14 cellular contexts compared by ENCODE assay signal in genomic region chr9:109730228-109730627, GRCh38. TPM values are rescaled to one million over a fixed set of nuclear protein-coding genes. Genes with fewer than 3 reads are reported as not detected.
A peak's percentile ranks its signal among the peaks of the same experiment; 100 is the strongest.
DNase-seq lines count a peak whose midpoint lies in the region; ATAC-seq and TF ChIP-seq lines count a peak whose summit lies in the region.
"Had no signal": no experiment of that assay in that cellular context is flagged by ENCODE, and none has a peak within 500 bp of the region (broad histone marks: within the 10 kb centered on the region; RNA-seq: fewer than 3 reads in every experiment).

No MANE protein-coding gene starts in this region.

- ATAC-seq in HG02623 (IDR thresholded peaks at IDR 0.05; ENCODE audit: unreplicated experiment) (no peak), HG03280 (IDR thresholded peaks at IDR 0.05; ENCODE audit: unreplicated experiment) (no peak)
- ATAC-seq: activated CD4-positive, CD25-positive, alpha-beta regulatory T cell treated with anti-CD3 and anti-CD28 coated beads, Interleukin-2, amount 50 U/mL, for 24 hours; sciatic nerve; stimulated activated naive B cell treated with anti-CD40 and anti-IgM and Interleukin-4, amounts not matched to agents 10 μg/mL and 1 μg/mL and 100 μg/mL, for 72 hours had no signal

- no peaks in the 10 kb centered on the region for H3K36me3 Mint-ChIP-seq in MCF 10A (ENCODE audit: insufficient read depth, unreplicated experiment)
- H3K36me3 Mint-ChIP-seq: CD4-positive, CD25-positive, alpha-beta regulatory T cell; stimulated activated naive B cell treated with anti-CD40 and anti-IgM and Interleukin-4, amounts not matched to agents 10 μg/mL and 1 μg/mL and 100 μg/mL, for 72 hours had no signal

- BruUV-seq in MCF 10A (replicated peaks; lab: Mats Ljungman, UMichigan): no TSS peak

- DNase-seq in HEK293T (ENCODE audit: extremely low spot score): no peak
- peak; percentile 39 for DNase-seq in NCI-H2081 treated with DMSO at 0.1 percent for 48 hours (lab: John Stamatoyannopoulos, UW)
- peak; percentile 98 for DNase-seq in MCF 10A (ENCODE audit: unreplicated experiment)
- peak; percentile 89 for DNase-seq in renal cortical epithelial cell (ENCODE audit: low read depth)
- DNase-seq in HCEC 1CT: no peak
- DNase-seq: activated CD8-positive, alpha-beta memory T cell treated with anti-CD3 and anti-CD28 coated beads, Interleukin-2, amount 50 U/mL, for 4 hours; CD4-positive, CD25-positive, alpha-beta regulatory T cell; stimulated activated CD4-positive, alpha-beta T cell treated with anti-CD3 and anti-CD28 coated beads, Interleukin-4, amount 100 ng/mL, for 4 hours; stimulated activated naive B cell treated with anti-CD40 and anti-IgM and Interleukin-4, amounts not matched to agents 10 μg/mL and 1 μg/mL and 100 μg/mL, for 72 hours; T-helper 1 cell had no signal

- peaks cover 38% of the 10 kb centered on the region for H3K4me1 Mint-ChIP-seq in MCF 10A (ENCODE audit: insufficient read depth, unreplicated experiment)
- H3K4me1 Mint-ChIP-seq: CD4-positive, CD25-positive, alpha-beta regulatory T cell; stimulated activated naive B cell treated with anti-CD40 and anti-IgM and Interleukin-4, amounts not matched to agents 10 μg/mL and 1 μg/mL and 100 μg/mL, for 72 hours had no signal

- no peak overlapping the region for H3K27ac Mint-ChIP-seq in MCF 10A (ENCODE audit: low read depth, unreplicated experiment)
- H3K27ac Mint-ChIP-seq: CD4-positive, CD25-positive, alpha-beta regulatory T cell; stimulated activated naive B cell treated with anti-CD40 and anti-IgM and Interleukin-4, amounts not matched to agents 10 μg/mL and 1 μg/mL and 100 μg/mL, for 72 hours had no signal

- intact Hi-C loops in MCF 10A (cut with micrococcal nuclease): no loop called here

- POLR2A ChIA-PET in HEK293T (lab: Yijun Ruan, JAX): no interaction called here
- POLR2A ChIA-PET in MCF 10A (lab: Yijun Ruan, JAX): no interaction called here

- H3K9me3 Mint-ChIP-seq in MCF 10A (ENCODE audit: unreplicated experiment): no peaks in the 10 kb centered on the region

- CTCF ChIA-PET in HEK293T (lab: Yijun Ruan, JAX) (no interaction called here), MCF 10A (lab: Yijun Ruan, JAX) (no interaction called here)

- no peak overlapping the region for H3K4me3 Mint-ChIP-seq in MCF 10A (ENCODE audit: unreplicated experiment)
- H3K4me3 Mint-ChIP-seq: CD4-positive, CD25-positive, alpha-beta regulatory T cell; stimulated activated naive B cell treated with anti-CD40 and anti-IgM and Interleukin-4, amounts not matched to agents 10 μg/mL and 1 μg/mL and 100 μg/mL, for 72 hours had no signal

- peaks cover 15% of the 10 kb centered on the region for H3K27me3 Mint-ChIP-seq in MCF 10A (ENCODE audit: insufficient read depth, unreplicated experiment)

- TF ChIP-seq CTCF in MCF 10A (IDR thresholded peaks at IDR 0.05; ENCODE audit: unreplicated experiment): no peak

TF ChIP-seq in HEK293T, 16 proteins besides CTCF, POLR2A, EP300 and RAD21:
- TF ChIP-seq CTBP1 (IDR thresholded peaks at IDR 0.05; ENCODE audit: borderline replicate concordance) (0 out of 2 replicates have a peak, but pooled peaks have one; percentile 39), HDGF (IDR thresholded peaks at IDR 0.05; ENCODE audit: borderline replicate concordance) (no peak)
TF ChIP-seq in HEK293T: peak in this region for 1.

RNA-seq across cellular contexts. Expression of gene PALM2AKAP2, which starts 49.8 kb away (rescaled TPM):
- total RNA-seq in MCF 10A (2022) (5.3 and 9.1 TPM in 2 replicates), renal cortical epithelial cell (1.0 and 20.4 TPM in 2 replicates)

Comparison
In these comparisons a context has a peak if more than half of its experiments do, and no peak if none do; other contexts are left out.
1. DNase-seq: peak in NCI-H2081 treated with DMSO at 0.1 percent for 48 hours (single experiment), MCF 10A (single experiment) and renal cortical epithelial cell (single experiment); none in HEK293T (single experiment) and HCEC 1CT (single experiment).